Comparison of ENCODE assay signal across 27 cellular contexts in the genomic region with DNA sequence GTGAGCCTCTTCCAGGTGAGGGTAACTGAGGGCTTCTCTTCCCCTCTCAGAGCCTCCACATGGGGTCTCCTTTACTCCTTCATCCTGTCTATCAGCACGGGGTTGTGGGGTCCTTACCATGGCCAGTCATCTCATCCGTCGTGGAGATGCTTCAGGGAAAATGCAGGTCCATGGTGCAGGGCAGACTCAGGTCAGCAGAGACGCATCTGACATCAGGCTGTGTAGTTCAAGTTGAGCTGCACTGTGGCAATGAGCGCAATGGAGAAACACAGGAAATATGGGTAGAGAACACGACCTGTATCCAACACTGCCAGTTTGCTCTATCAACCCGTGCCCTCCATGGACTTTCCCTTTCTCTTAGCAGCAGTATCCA. TPM values are rescaled to one million over a fixed set of nuclear protein-coding genes. Genes with fewer than 3 reads are reported as not detected.
DNase-seq lines count a peak whose midpoint lies in the region; ATAC-seq and TF ChIP-seq lines count a peak whose summit lies in the region.
"Had no signal": no experiment of that assay in that cellular context is flagged by ENCODE, and none has a peak within 500 bp of the region (broad histone marks: within the 10 kb centered on the region; RNA-seq: fewer than 3 reads in every experiment).

No MANE protein-coding gene starts in this region.

- no peaks in the 10 kb centered on the region for H3K23me2 ChIP-seq in H9 (ENCODE audit: insufficient read length, low read depth, low read length, poor library complexity, severe bottlenecking)

- H2AFZ ChIP-seq in H9 (ENCODE audit: low read length) (no peak overlapping the region), neuronal stem cell (ENCODE audit: low read length) (no peak overlapping the region)
- H2AFZ ChIP-seq: PC-9 had no signal

- H3K27me3 ChIP-seq in BLaER1: no peaks in the 10 kb centered on the region
- no peaks in the 10 kb centered on the region; the same call in 1 of the 2 replicates for H3K27me3 ChIP-seq in H9 (ENCODE audit: insufficient read depth, low read length)
- peaks cover 0 to 67% (median 7%) of the 10 kb centered on the region in 7 donors for H3K27me3 ChIP-seq in spleen (replicated peaks in 1 of 7)
- peaks cover 0 to 8% (median 8%) of the 10 kb centered on the region in 3 experiments for H3K27me3 ChIP-seq in neuronal stem cell (ENCODE audit: control insufficient read depth in 3 of 3, insufficient read depth in 3 of 3, low read depth in 1 of 3, low read length in 3 of 3)

- TF ChIP-seq CTCF in H9 (conservative IDR thresholded peaks at IDR 0.05) (no peak), spleen (IDR thresholded peaks at IDR 0.05 in 8 of 11, conservative IDR thresholded peaks at IDR 0.05 in 3 of 11) (no peak)

- H4K91ac ChIP-seq in H9 (ENCODE audit: insufficient read length, low read depth, low read length): no peak overlapping the region
- no peak overlapping the region for H4K91ac ChIP-seq in neuronal stem cell (ENCODE audit: low read depth, low read length, poor library complexity)

- no peak for TF ChIP-seq POLR2A in spleen (IDR thresholded peaks at IDR 0.05)

- H2BK12ac ChIP-seq in H9 (ENCODE audit: insufficient read length, low read depth, low read length): no peak overlapping the region
- H2BK12ac ChIP-seq in neuronal stem cell (ENCODE audit: low read length): no peak overlapping the region

- no peaks in the 10 kb centered on the region for H4K20me1 ChIP-seq in BLaER1
- H4K20me1 ChIP-seq in H9 (ENCODE audit: control insufficient read depth, insufficient read depth, insufficient read length): no peaks in the 10 kb centered on the region

- no peak overlapping the region for H2AK5ac ChIP-seq in H9 (ENCODE audit: insufficient read length, low read length)
- H2AK5ac ChIP-seq in neuronal stem cell (ENCODE audit: low read depth, low read length): no peak overlapping the region

- no peak for ATAC-seq in left lobe of liver
- no peak for ATAC-seq in GM18870 (IDR thresholded peaks at IDR 0.05; ENCODE audit: unreplicated experiment)
- ATAC-seq in HG02571 (IDR thresholded peaks at IDR 0.05; ENCODE audit: unreplicated experiment): no peak
- ATAC-seq: Right ventricle myocardium inferior, SK-N-SH treated with all-trans-retinoic acid at 6 μM for 48 hours had no signal

- no peaks in the 10 kb centered on the region for H3K4me1 Mint-ChIP-seq in H9

- H3K4me3 ChIP-seq in BLaER1 (no peak overlapping the region), spleen (no peak overlapping the region), neuronal stem cell (ENCODE audit: low read length in 2 of 2) (no peak overlapping the region)
- H3K4me3 ChIP-seq: A549, PC-9, SJCRH30 had no signal

- no peak overlapping the region for H3K56ac ChIP-seq in H9 (ENCODE audit: insufficient read length, low read depth, low read length)

- H2BK120ac ChIP-seq in H9 (ENCODE audit: low read depth, low read length, poor library complexity, severe bottlenecking) (no peak overlapping the region), neuronal stem cell (ENCODE audit: low read depth, low read length) (no peak overlapping the region)

- no peak overlapping the region for H3K18ac ChIP-seq in H9 (ENCODE audit: insufficient read length, low read depth, low read length)
- no peak overlapping the region for H3K18ac ChIP-seq in neuronal stem cell (ENCODE audit: low read length)

- H3K4ac ChIP-seq in H9 (ENCODE audit: low read depth, low read length) (no peak overlapping the region), neuronal stem cell (ENCODE audit: low read length) (no peak overlapping the region)

- no peak overlapping the region for H3T11ph ChIP-seq in H9 (ENCODE audit: low read length)

- H3K27me3 Mint-ChIP-seq in H9 (ENCODE audit: low read depth): peaks cover 63% of the 10 kb centered on the region

- H2BK15ac ChIP-seq in H9 (ENCODE audit: low read depth, low read length) (no peak overlapping the region), neuronal stem cell (ENCODE audit: low read length) (no peak overlapping the region)

- H3K9ac ChIP-seq in BLaER1 (no peak overlapping the region), H9 (ENCODE audit: extremely low read depth, insufficient read length, low read length) (no peak overlapping the region), neuronal stem cell (ENCODE audit: low read depth, low read length, poor library complexity) (no peak overlapping the region)
- H3K9ac ChIP-seq: KMS-11 had no signal

- no peaks in the 10 kb centered on the region for H3K79me2 ChIP-seq in H9 (ENCODE audit: insufficient read depth, low read length)

- H3K4me1 ChIP-seq in BLaER1 (peaks cover 42% of the 10 kb centered on the region), H9 (ENCODE audit: insufficient read depth, low read length) (no peaks in the 10 kb centered on the region), spleen (peaks cover 0 to 50% (median 10%) of the 10 kb centered on the region in 6 donors), neuronal stem cell (ENCODE audit: control insufficient read depth in 2 of 2, insufficient read depth in 1 of 2, low read depth in 1 of 2, low read length in 2 of 2) (no peaks in the 10 kb centered on the region)
- H3K4me1 ChIP-seq: A549, SJCRH30 had no signal

- no peak overlapping the region for H2BK20ac ChIP-seq in H9 (ENCODE audit: low read depth, low read length, poor library complexity, severe bottlenecking)

- H3K23ac ChIP-seq in H9 (ENCODE audit: insufficient read length, low read depth, low read length) (no peak overlapping the region), neuronal stem cell (ENCODE audit: low read depth, low read length, poor library complexity) (no peak overlapping the region)

- no peak overlapping the region for H4K8ac ChIP-seq in H9 (replicated peaks; ENCODE audit: insufficient read length, low read depth, low read length)
- H4K8ac ChIP-seq in neuronal stem cell (ENCODE audit: low read depth, low read length): no peak overlapping the region

- no CpG with 5 or more reads among the region's 7 CpGs for WGBS in H9 (ENCODE audit: extremely low coverage, insufficient read length, low lambda C conversion rate)
- WGBS in spleen, 5 donors: 40 to 60% (median 46%) methylated on average over 7 of the region's 7 CpGs
- WGBS in neuronal stem cell (ENCODE audit: extremely low coverage in 2 of 2, insufficient read length in 2 of 2, insufficient replicate concordance in 1 of 2), 2 donors: no CpG with 5 or more reads among the region's 7 CpGs

- no peak overlapping the region for H3K4me3 Mint-ChIP-seq in H9
- H3K4me3 Mint-ChIP-seq: CD4-positive, CD25-positive, alpha-beta regulatory T cell had no signal

- H3K36me3 ChIP-seq in BLaER1 (no peaks in the 10 kb centered on the region), spleen (no peaks in the 10 kb centered on the region), neuronal stem cell (replicated peaks in 1 of 2; ENCODE audit: control insufficient read depth in 2 of 2, insufficient read depth in 2 of 2, low read length in 2 of 2) (no peaks in the 10 kb centered on the region)
- H3K36me3 ChIP-seq: SJCRH30 had no signal

- H3K79me1 ChIP-seq in H9 (ENCODE audit: insufficient read depth, low read depth, low read length, poor library complexity, severe bottlenecking) (no peaks in the 10 kb centered on the region), neuronal stem cell (ENCODE audit: low read depth, low read length) (no peaks in the 10 kb centered on the region)

- H4K5ac ChIP-seq in H9 (ENCODE audit: insufficient read length, low read depth, low read length): peak overlapping the region; percentile 57

- peaks cover 0 to 57% of the 10 kb centered on the region in 2 experiments; a peak in 3 of 5 replicates for H3K9me3 Mint-ChIP-seq in H9

- intact Hi-C loops in spleen (cut with DNase I; ENCODE audit: low total_unique reads): no loop called here

- no peaks in the 10 kb centered on the region for H3K36me3 Mint-ChIP-seq in H9 (ENCODE audit: insufficient read depth in 1 of 3, low read depth in 3 of 3)
- H3K36me3 Mint-ChIP-seq: CD4-positive, CD25-positive, alpha-beta regulatory T cell had no signal

- no peak overlapping the region for H3K27ac Mint-ChIP-seq in H9

- H3K27ac ChIP-seq in BLaER1: no peak overlapping the region
- no peak overlapping the region for H3K27ac ChIP-seq in H9 (ENCODE audit: insufficient read length, low read depth, low read length)
- peak overlapping the region in 2 of 8 donors; percentile 34 to 50 for H3K27ac ChIP-seq in spleen
- H3K27ac ChIP-seq in neuronal stem cell (replicated peaks; ENCODE audit: low read length): no peak overlapping the region
- H3K27ac ChIP-seq: A549, KMS-11, PC-9, SJCRH30 had no signal

- peaks cover 6% of the 10 kb centered on the region; the same call in 1 of the 2 replicates for H3K9me3 ChIP-seq in BLaER1
- no peaks in the 10 kb centered on the region for H3K9me3 ChIP-seq in H9 (ENCODE audit: control insufficient read depth, low read depth, low read length)
- peaks cover 0 to 3% (median 0%) of the 10 kb centered on the region in 8 donors for H3K9me3 ChIP-seq in spleen
- no peaks in the 10 kb centered on the region for H3K9me3 ChIP-seq in neuronal stem cell (replicated peaks in 1 of 2; ENCODE audit: control insufficient read depth in 2 of 2, insufficient read depth in 1 of 2, low read depth in 1 of 2, low read length in 2 of 2)
- H3K9me3 ChIP-seq: SJCRH30 had no signal

- H3K4me2 ChIP-seq in BLaER1: peak overlapping the region; percentile 59
- no peak overlapping the region for H3K4me2 ChIP-seq in H9 (ENCODE audit: insufficient read depth, insufficient read length, low read length)
- H3K4me2 ChIP-seq in neuronal stem cell (ENCODE audit: insufficient read depth, low read length, poor library complexity, severe bottlenecking): no peak overlapping the region
- H3K4me2 ChIP-seq: A549, KMS-11, PC-9 had no signal

- H3K14ac ChIP-seq in H9 (ENCODE audit: insufficient read depth, low read length) (no peak overlapping the region), neuronal stem cell (ENCODE audit: low read length) (no peak overlapping the region)

- DNase-seq in H9: no peak
- peak; percentile 33 for DNase-seq in left lobe of liver (ENCODE audit: low spot score)
- DNase-seq in spleen: peak; percentile 16
- DNase-seq in activated T-cell treated with anti-CD3 and anti-CD28 coated beads for 4 hours: no peak
- no peak for DNase-seq in neuronal stem cell (ENCODE audit: low spot score)
- DNase-seq: AML-193; CD4-positive, CD25-positive, alpha-beta regulatory T cell; DMS153; DND-41; H7; MM.1S; NCI-H1092; NCI-H1417 treated with DMSO at 0.1 percent for 48 hours; NCI-H187; NCI-H2081 treated with DMSO at 0.1 percent for 48 hours; NCI-H524 treated with DMSO at 0.1 percent for 48 hours; NCI-H774; PC-9; SJCRH30 had no signal

- no peak overlapping the region for H2BK5ac ChIP-seq in H9 (ENCODE audit: insufficient read length, low read length)
- no peak overlapping the region for H2BK5ac ChIP-seq in neuronal stem cell (ENCODE audit: low read length)

RNA-seq across cellular contexts. Expression of a gene that starts 13.9 kb away (rescaled TPM):
- not detected in 2 replicates for total RNA-seq in H9 (2021)
- 1.4 TPM for total RNA-seq in left lobe of liver
- total RNA-seq in spleen: 100 to 1,000 TPM in 2 of 7 donors, 10 to 100 TPM in 5; 43.3 to 262 (median 79.9) TPM
- 10 to 100 TPM; 16.3 to 53.6 (median 34.5) TPM for polyA plus RNA-seq in spleen
- polyA plus RNA-seq in neuronal stem cell (2013, experiment 1 of 2): not detected
- polyA plus RNA-seq in neuronal stem cell (2013, experiment 2 of 2): not detected
- total RNA-seq: CD4-positive, CD25-positive, alpha-beta regulatory T cell; H7; PC-9; RPMI7951; SJCRH30 had no signal
- polyA plus RNA-seq: A549 had no signal

RNA-seq across cellular contexts. Expression of a gene that starts 18.2 kb away (rescaled TPM):
- total RNA-seq in H9 (2021) (not detected in 2 replicates), left lobe of liver (1.7 TPM), spleen (100 to 1,000 TPM in 3 of 7 donors, 10 to 100 TPM in 4; 52.9 to 209 (median 94.5) TPM)
- polyA plus RNA-seq in spleen: 10 to 100 TPM; 10.2 to 26.0 (median 23.8) TPM
- polyA plus RNA-seq in neuronal stem cell (2013, experiment 1 of 2): not detected
- polyA plus RNA-seq in neuronal stem cell (2013, experiment 2 of 2): not detected
- total RNA-seq: CD4-positive, CD25-positive, alpha-beta regulatory T cell; H7; PC-9; RPMI7951; SJCRH30 had no signal
- polyA plus RNA-seq: A549 had no signal

RNA-seq across cellular contexts. Expression of a gene that starts 39.9 kb away (rescaled TPM):
- total RNA-seq in H9 (2021) (not detected in 2 replicates), left lobe of liver (not detected), spleen (10 to 100 TPM; 11.5 to 61.1 (median 17.5) TPM)
- polyA plus RNA-seq in spleen: 10 to 100 TPM; 32.1 to 80.9 (median 39.8) TPM
- polyA plus RNA-seq in neuronal stem cell (2013, experiment 1 of 2): not detected
- polyA plus RNA-seq in neuronal stem cell (2013, experiment 2 of 2): not detected
- total RNA-seq: CD4-positive, CD25-positive, alpha-beta regulatory T cell; H7; PC-9; Right ventricle myocardium inferior; RPMI7951; SJCRH30 had no signal
- polyA plus RNA-seq: A549; CD4-positive, CD25-positive, alpha-beta regulatory T cell had no signal

RNA-seq across cellular contexts. Expression of a gene that starts 42.0 kb away (rescaled TPM):
- total RNA-seq in H9 (2021) (0.09 TPM in 1 of 2 replicates, not detected in the other), left lobe of liver (8.7 TPM), spleen (100 to 1,000 TPM in 1 of 7 donors, 10 to 100 TPM in 6; 38.9 to 112 (median 79.6) TPM)
- polyA plus RNA-seq in spleen: 10 to 100 TPM in 2 of 3 donors, 1 to 10 TPM in 1; 3.8 to 41.2 (median 23.9) TPM
- not detected for polyA plus RNA-seq in neuronal stem cell (2013, experiment 1 of 2)
- polyA plus RNA-seq in neuronal stem cell (2013, experiment 2 of 2): not detected
- total RNA-seq: CD4-positive, CD25-positive, alpha-beta regulatory T cell; H7; PC-9; RPMI7951 had no signal
- polyA plus RNA-seq: A549; CD4-positive, CD25-positive, alpha-beta regulatory T cell had no signal

RNA-seq across cellular contexts. Expression of a gene that starts 56.5 kb away (rescaled TPM):
- not detected in 2 replicates for total RNA-seq in H9 (2021)
- total RNA-seq in left lobe of liver: 0.75 TPM
- total RNA-seq in spleen: 10 to 100 TPM; 21.5 to 77.5 (median 38.3) TPM
- polyA plus RNA-seq in spleen: 1 to 10 TPM; 1.2 to 8.2 (median 6.7) TPM
- polyA plus RNA-seq in neuronal stem cell (2013, experiment 1 of 2): not detected
- not detected for polyA plus RNA-seq in neuronal stem cell (2013, experiment 2 of 2)
- total RNA-seq: CD4-positive, CD25-positive, alpha-beta regulatory T cell; H7; PC-9; RPMI7951; SJCRH30 had no signal
- polyA plus RNA-seq: A549 had no signal

Comparison
In these comparisons a context has a peak if more than half of its experiments do, and no peak if none do; other contexts are left out.
1. DNase-seq: peak in left lobe of liver (single experiment) and spleen (single experiment); none in H9 (single experiment), activated T-cell treated with anti-CD3 and anti-CD28 coated beads for 4 hours (single experiment) and neuronal stem cell (single experiment).
2. RNA of a gene that starts 13.9 kb away (total RNA-seq): 43.3 to 262 TPM in spleen; 1.4 TPM in left lobe of liver (single experiment) and not detected in H9; every median in the first group is over 10 times any median in the second.
3. RNA of a gene that starts 18.2 kb away (total RNA-seq): 52.9 to 209 TPM in spleen; 1.7 TPM in left lobe of liver (single experiment) and not detected in H9; every median in the first group is over 10 times any median in the second.